2 cellular contexts compared by ENCODE assay signal in genomic region chr6:43940071-43940392, GRCh38.
TF ChIP-seq lines count a peak whose summit lies in the region.

No MANE protein-coding gene starts in this region.

TF ChIP-seq in IMR-90, 13 proteins besides CTCF, POLR2A, EP300 and RAD21 (continued from another document):
- TF ChIP-seq ELK1 (IDR thresholded peaks at IDR 0.05; ENCODE audit: borderline replicate concordance, low read depth, low read length): no peak
- no peak for TF ChIP-seq RFX5 (IDR thresholded peaks at IDR 0.05; ENCODE audit: low read depth, low read length)
- TF ChIP-seq MAZ (IDR thresholded peaks at IDR 0.05; ENCODE audit: borderline replicate concordance, low read depth, low read length): no peak
- no peak for TF ChIP-seq CHD1 (IDR thresholded peaks at IDR 0.05; ENCODE audit: low read depth, low read length)
- TF ChIP-seq FOS (IDR thresholded peaks at IDR 0.05; ENCODE audit: low read depth, low read length): no peak
- no peak for TF ChIP-seq SMC3 (IDR thresholded peaks at IDR 0.05; ENCODE audit: low read depth, low read length)
- TF ChIP-seq BHLHE40 (IDR thresholded peaks at IDR 0.05; ENCODE audit: low read depth, low read length): no peak
- TF ChIP-seq NFE2L2 (IDR thresholded peaks at IDR 0.05; ENCODE audit: low read depth, low read length): no peak
- TF ChIP-seq USF2 (IDR thresholded peaks at IDR 0.05; ENCODE audit: low read depth, low read length): no peak
- TF ChIP-seq MAFK (IDR thresholded peaks at IDR 0.05; ENCODE audit: low read depth, low read length): no peak
- no peak for TF ChIP-seq RCOR1 (IDR thresholded peaks at IDR 0.05; ENCODE audit: insufficient replicate concordance, low read length)

TF ChIP-seq in H1, 55 proteins besides CTCF, POLR2A, EP300 and RAD21 (continued from another document):
- TF ChIP-seq TEAD4 (IDR thresholded peaks at IDR 0.05; ENCODE audit: low read depth, low read length) (no peak), ZNF274 (IDR thresholded peaks at IDR 0.05; ENCODE audit: borderline replicate concordance, extremely low read depth, low read length) (no peak)
